Comparison of ENCODE assay signal across 20 cellular contexts in genomic region chr13:106114981-106115554, GRCh38.
DNase-seq lines count a peak whose midpoint lies in the region; ATAC-seq, FAIRE-seq and TF ChIP-seq lines count a peak whose summit lies in the region.
"Had no signal": no experiment of that assay in that cellular context is flagged by ENCODE, and none has a peak within 500 bp of the region (broad histone marks: within the 10 kb centered on the region; RNA-seq: fewer than 3 reads in every experiment).

No MANE protein-coding gene starts in this region.

- H3K4me3 ChIP-seq in BJ (ENCODE audit: low read depth, low read length), result no peak overlapping the region
- no peak overlapping the region for H3K4me3 ChIP-seq in endothelial cell of umbilical vein (replicated peaks in 1 of 3; ENCODE audit: insufficient read depth in 1 of 3, low read depth in 1 of 3, low read length in 3 of 3)
- no peak overlapping the region for H3K4me3 ChIP-seq in smooth muscle cell
- H3K4me3 ChIP-seq in kidney (ENCODE audit: low read length in 2 of 2), result no peak overlapping the region
- H3K4me3 ChIP-seq in Caco-2 (ENCODE audit: low read depth, low read length), result no peak overlapping the region
- H3K4me3 ChIP-seq: BLaER1 treated with 17β-estradiol and CSF1 and Interleukin-3, amounts not matched to agents 10 nM and 100 nM; Peyer's patch had no signal

- no peaks in the 10 kb centered on the region for H3K36me3 ChIP-seq in BJ (ENCODE audit: control insufficient read depth, insufficient read depth, low read length)
- H3K36me3 ChIP-seq in endothelial cell of umbilical vein (ENCODE audit: control insufficient read depth in 2 of 2, extremely low read depth in 1 of 2, insufficient read depth in 2 of 2, low read length in 2 of 2), result no peaks in the 10 kb centered on the region
- H3K36me3 ChIP-seq in smooth muscle cell (ENCODE audit: low read depth), result no peaks in the 10 kb centered on the region
- no peaks in the 10 kb centered on the region for H3K36me3 ChIP-seq in kidney (ENCODE audit: control insufficient read depth in 1 of 2, insufficient read depth in 2 of 2, low read length in 2 of 2)
- no peaks in the 10 kb centered on the region for H3K36me3 ChIP-seq in Caco-2 (ENCODE audit: control insufficient read depth, insufficient read depth, low read length)
- H3K36me3 ChIP-seq: BLaER1 treated with 17β-estradiol and CSF1 and Interleukin-3, amounts not matched to agents 10 nM and 100 nM; Peyer's patch had no signal

- H3K4me1 Mint-ChIP-seq in Caco-2 (ENCODE audit: low read depth, unreplicated experiment), result peaks cover 25% of the 10 kb centered on the region

- no peaks in the 10 kb centered on the region for H3F3A ChIP-seq in smooth muscle cell (ENCODE audit: low read depth)

- H3K79me2 ChIP-seq in endothelial cell of umbilical vein (ENCODE audit: control insufficient read depth, insufficient read depth, low read length) (no peaks in the 10 kb centered on the region), smooth muscle cell (ENCODE audit: low read depth) (no peaks in the 10 kb centered on the region)

- CTCF ChIA-PET in BJ (lab: Yijun Ruan, JAX) (no interaction called here), endothelial cell of umbilical vein (lab: Charles Lee) (interaction anchor here (1.1 to 2.6 kb wide), 2 partner anchors 10 to 28 kb away, joined by 4 to 16 read pairs; no protein-coding TSS in a partner anchor), Caco-2 (lab: Charles Lee) (no interaction called here)

- DNase-seq in BJ (ENCODE audit: low read depth), result peak; percentile 44
- no peak for DNase-seq in H54 (ENCODE audit: insufficient read length, low spot score)
- peak; percentile 32 for DNase-seq in endothelial cell of umbilical vein (ENCODE audit: low read depth, low spot score)
- DNase-seq in smooth muscle cell (lab: John Stamatoyannopoulos, UW; ENCODE audit: unreplicated experiment), result no peak
- DNase-seq in kidney, result no peak
- no peak for DNase-seq in Caco-2
- DNase-seq: ACHN, DND-41, Karpas-422, MM.1S, NCI-H1092 treated with DMSO at 0.1 percent for 48 hours, NCI-H1694, NCI-H2107, NCI-H2227 treated with DMSO at 0.1 percent for 48 hours, NCI-H524, Peyer's patch, SHP77, SK-N-SH had no signal

- H3K27me3 Mint-ChIP-seq in Caco-2 (ENCODE audit: insufficient read depth, unreplicated experiment), result no peaks in the 10 kb centered on the region

- no peaks in the 10 kb centered on the region for H3K9me3 Mint-ChIP-seq in Caco-2 (ENCODE audit: unreplicated experiment)

- H3K4me1 ChIP-seq in endothelial cell of umbilical vein (ENCODE audit: control insufficient read depth, extremely low read depth, insufficient read depth, low read length) (peaks cover 42% of the 10 kb centered on the region), smooth muscle cell (ENCODE audit: low read depth) (peaks cover 30% of the 10 kb centered on the region), kidney (ENCODE audit: control insufficient read depth in 1 of 2, insufficient read depth in 1 of 2, low read depth in 1 of 2, low read length in 2 of 2) (no peaks in the 10 kb centered on the region), Caco-2 (peaks cover 31% of the 10 kb centered on the region)
- H3K4me1 ChIP-seq: BLaER1 treated with 17β-estradiol and CSF1 and Interleukin-3, amounts not matched to agents 10 nM and 100 nM; Peyer's patch had no signal

- no peak overlapping the region for H3K27ac Mint-ChIP-seq in Caco-2 (ENCODE audit: unreplicated experiment)

- no peak overlapping the region for H3K9ac ChIP-seq in endothelial cell of umbilical vein (replicated peaks; ENCODE audit: extremely low read depth, insufficient read depth, low read length)
- H3K9ac ChIP-seq in smooth muscle cell (ENCODE audit: low read depth), result no peak overlapping the region
- H3K9ac ChIP-seq in kidney (ENCODE audit: low read length in 2 of 2), result no peak overlapping the region
- H3K9ac ChIP-seq: BLaER1 treated with 17β-estradiol and CSF1 and Interleukin-3, amounts not matched to agents 10 nM and 100 nM; SK-N-SH had no signal

- no peak for ATAC-seq in HG02642 (IDR thresholded peaks at IDR 0.05; ENCODE audit: poor library complexity, unreplicated experiment)

- H3K36me3 Mint-ChIP-seq in Caco-2 (ENCODE audit: insufficient read depth, unreplicated experiment), result peaks cover 6% of the 10 kb centered on the region

- H4K20me1 ChIP-seq in endothelial cell of umbilical vein (replicated peaks; ENCODE audit: control insufficient read depth, extremely low read depth, insufficient read depth, low read length), result no peaks in the 10 kb centered on the region
- no peaks in the 10 kb centered on the region for H4K20me1 ChIP-seq in smooth muscle cell (ENCODE audit: low read depth)
- H4K20me1 ChIP-seq: BLaER1 treated with 17β-estradiol and CSF1 and Interleukin-3, amounts not matched to agents 10 nM and 100 nM had no signal

- peak; percentile 90 for FAIRE-seq in H54 (lab: Jason Lieb, UNC)
- no peak for FAIRE-seq in endothelial cell of umbilical vein (lab: Jason Lieb, UNC)
- FAIRE-seq in kidney (lab: Jason Lieb, UNC), result no peak

- TF ChIP-seq POLR2A in H54 (IDR thresholded peaks at IDR 0.05; ENCODE audit: low read depth, low read length) (no peak), endothelial cell of umbilical vein (IDR thresholded peaks at IDR 0.05; ENCODE audit: low read depth, low read length) (no peak)

- dilution Hi-C loops in endothelial cell of umbilical vein (cut with MboI; ENCODE audit: extremely low pct_ligation_motif_present, low sequenced_read_pairs), result no loop called here

- intact Hi-C loops in endothelial cell of umbilical vein (cut with micrococcal nuclease) (loop anchor here (5.0 to 10.0 kb wide), 4 partner anchors 260 to 1160 kb away; no protein-coding TSS in a partner anchor), kidney (cut with DNase I) (no loop called here), Caco-2 (cut with micrococcal nuclease; ENCODE audit: unreplicated experiment) (no loop called here)

- H3K4me3 Mint-ChIP-seq in Caco-2 (ENCODE audit: unreplicated experiment), result no peak overlapping the region

- H3K27ac ChIP-seq in endothelial cell of umbilical vein (ENCODE audit: insufficient read depth, low read depth, low read length) (no peak overlapping the region), smooth muscle cell (ENCODE audit: low read depth) (peak overlapping the region; percentile 28), kidney (ENCODE audit: low read depth in 2 of 2, low read length in 2 of 2) (no peak overlapping the region)
- H3K27ac ChIP-seq: BLaER1 treated with 17β-estradiol and CSF1 and Interleukin-3, amounts not matched to agents 10 nM and 100 nM; Peyer's patch had no signal

- H2AFZ ChIP-seq in endothelial cell of umbilical vein (ENCODE audit: low read depth, low read length), result no peak overlapping the region
- H2AFZ ChIP-seq in smooth muscle cell (ENCODE audit: low read depth), result peak overlapping the region; percentile 36

- no peaks in the 10 kb centered on the region for H3K9me1 ChIP-seq in endothelial cell of umbilical vein (replicated peaks; ENCODE audit: control insufficient read depth, extremely low read depth, insufficient read depth, low read length)

- POLR2A ChIA-PET in BJ (lab: Charles Lee) (no interaction called here), endothelial cell of umbilical vein (lab: Charles Lee) (no interaction called here), Caco-2 (lab: Charles Lee) (no interaction called here)

- TF ChIP-seq CTCF in BJ (IDR thresholded peaks at IDR 0.05; ENCODE audit: insufficient read depth, low read depth, low read length) (no peak), endothelial cell of umbilical vein (IDR thresholded peaks at IDR 0.05; ENCODE audit: extremely low read depth in 1 of 2, insufficient read depth in 1 of 2, low read depth in 1 of 2, low read length in 2 of 2) (no peak), smooth muscle cell (IDR thresholded peaks at IDR 0.05; ENCODE audit: borderline replicate concordance, insufficient read depth, poor library complexity, severe bottlenecking) (no peak), kidney (IDR thresholded peaks at IDR 0.05; ENCODE audit: borderline replicate concordance, extremely low read depth, insufficient read depth) (no peak), Caco-2 (IDR thresholded peaks at IDR 0.05; ENCODE audit: insufficient read depth in 1 of 2, low read depth in 1 of 2, low read length in 1 of 2, severe bottlenecking in 1 of 2, unreplicated experiment in 1 of 2) (no peak)

- 46% methylated on average over 2 of the region's 2 CpGs for WGBS in smooth muscle cell (ENCODE audit: low lambda C conversion rate)

- H3K9me3 ChIP-seq in endothelial cell of umbilical vein (replicated peaks; ENCODE audit: control insufficient read depth, insufficient read depth, low read length) (no peaks in the 10 kb centered on the region), smooth muscle cell (replicated peaks; ENCODE audit: low read depth) (no peaks in the 10 kb centered on the region), kidney (ENCODE audit: control insufficient read depth in 1 of 2, low read length in 2 of 2) (no peaks in the 10 kb centered on the region), Caco-2 (no peaks in the 10 kb centered on the region)
- H3K9me3 ChIP-seq: BLaER1 treated with 17β-estradiol and CSF1 and Interleukin-3, amounts not matched to agents 10 nM and 100 nM; Peyer's patch; SK-N-SH had no signal

- H3K4me2 ChIP-seq in endothelial cell of umbilical vein (ENCODE audit: insufficient read depth, low read length) (no peak overlapping the region), smooth muscle cell (peak overlapping the region; percentile 18)
- H3K4me2 ChIP-seq: BLaER1 treated with 17β-estradiol and CSF1 and Interleukin-3, amounts not matched to agents 10 nM and 100 nM; SK-N-SH had no signal

- BruUV-seq in endothelial cell of umbilical vein (replicated peaks; lab: Mats Ljungman, UMichigan) (no TSS peak), Caco-2 (replicated peaks; lab: Mats Ljungman, UMichigan) (no TSS peak)

- no peaks in the 10 kb centered on the region for H3K27me3 ChIP-seq in BJ (ENCODE audit: control insufficient read depth, insufficient read depth, low read length)
- H3K27me3 ChIP-seq in endothelial cell of umbilical vein (ENCODE audit: control insufficient read depth in 2 of 2, insufficient read depth in 2 of 2, low read length in 2 of 2), result no peaks in the 10 kb centered on the region
- no peaks in the 10 kb centered on the region for H3K27me3 ChIP-seq in smooth muscle cell (ENCODE audit: low read depth)
- no peaks in the 10 kb centered on the region for H3K27me3 ChIP-seq in Caco-2 (replicated peaks; ENCODE audit: control insufficient read depth, insufficient read depth, low read length)
- H3K27me3 ChIP-seq: BLaER1 treated with 17β-estradiol and CSF1 and Interleukin-3, amounts not matched to agents 10 nM and 100 nM; Peyer's patch had no signal

TF ChIP-seq in endothelial cell of umbilical vein, 7 proteins besides CTCF, POLR2A, EP300 and RAD21 (continues in another document):
- no peak for TF ChIP-seq EZH2 (IDR thresholded peaks at IDR 0.05; ENCODE audit: borderline replicate concordance, low read depth, low read length, severe bottlenecking)
- TF ChIP-seq MYC (IDR thresholded peaks at IDR 0.05; ENCODE audit: low read depth, low read length), result no peak
- no peak for TF ChIP-seq FOS (IDR thresholded peaks at IDR 0.05; ENCODE audit: borderline replicate concordance, insufficient read depth, low read length)
- TF ChIP-seq POLR2AphosphoS5 (IDR thresholded peaks at IDR 0.05; ENCODE audit: insufficient read depth, low read depth, low read length), result no peak
- no peak for TF ChIP-seq GATA2 (IDR thresholded peaks at IDR 0.05; ENCODE audit: insufficient read depth, insufficient read length, low read depth, low read length)

Comparison
In these comparisons a context has a peak if more than half of its experiments do, and no peak if none do; other contexts are left out.
1. DNase-seq: peak in BJ (single experiment) and endothelial cell of umbilical vein (single experiment); none in H54 (single experiment), smooth muscle cell (single experiment), kidney (single experiment) and Caco-2 (0 of 2).